Comparison of ENCODE assay signal across 28 cellular contexts in the genomic region with DNA sequence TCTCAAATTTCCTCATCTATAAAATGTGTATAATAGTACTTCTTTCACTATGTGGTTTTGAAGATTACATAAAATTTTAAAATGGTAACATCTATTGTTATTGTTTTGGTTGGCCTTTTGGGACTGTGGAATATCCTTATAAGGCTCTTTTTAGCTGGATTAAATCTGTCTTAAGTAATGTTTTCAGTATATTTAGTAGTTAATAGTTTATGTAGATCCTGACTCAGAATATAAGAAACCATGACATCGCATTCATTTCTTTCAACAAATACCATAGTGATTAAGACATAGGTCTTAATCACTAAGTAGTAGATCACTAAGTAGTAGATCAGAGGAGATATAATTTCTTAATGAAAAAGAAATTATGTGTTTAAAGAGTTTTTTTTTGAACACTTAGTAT.
"Had no signal": no experiment of that assay in that cellular context is flagged by ENCODE, and none has a peak within 500 bp of the region (broad histone marks: within the 10 kb centered on the region; RNA-seq: fewer than 3 reads in every experiment).

No MANE protein-coding gene starts in this region.

- DNase-seq: activated B cell treated with CpG ODN at 0.5 μM for 24 hours; activated CD4-positive, alpha-beta T cell treated with anti-CD3 and anti-CD28 coated beads for 36 hours; activated CD4-positive, alpha-beta T cell treated with anti-CD3 and anti-CD28 coated beads, Interleukin-2, amount 50 U/mL, for 4 hours; activated CD8-positive, alpha-beta memory T cell treated with anti-CD3 and anti-CD28 coated beads for 24 hours; activated CD8-positive, alpha-beta memory T cell treated with anti-CD3 and anti-CD28 coated beads, Interleukin-2, amount 50 U/mL, for 4 hours; activated naive CD8-positive, alpha-beta T cell treated with anti-CD3 and anti-CD28 coated beads, Interleukin-2, amount 10 ng/mL, durations not matched to agents 7 days and 5 days; activated T-cell treated with anti-CD3 and anti-CD28 coated beads, Interleukin-2, amount 50 U/mL, for 24 hours; amniotic stem cell; cerebellar nuclear complex; foreskin melanocyte; glutamatergic neuron; left ventricle myocardium superior; mammary epithelial cell; midbrain; natural killer cell; ovary; stimulated activated CD4-positive, alpha-beta T cell treated with anti-CD3 and anti-CD28 coated beads, Interleukin-4, amount 100 ng/mL, for 4 hours; stomach; T1000; trophoblast cell; uterus had no signal

- H3K79me2 ChIP-seq: hepatocyte had no signal

- H3K27ac ChIP-seq: coronary artery, epithelial cell of prostate, hepatocyte, ovary, prostate gland, right atrium auricular region, stomach, suprapubic skin, uterus had no signal

- H3K4me2 ChIP-seq: hepatocyte had no signal

- H3K4me3 ChIP-seq: coronary artery, hepatocyte, ovary, prostate gland, right atrium auricular region, stomach, suprapubic skin, uterus had no signal

- H3K27me3 ChIP-seq: hepatocyte, ovary, right atrium auricular region, stomach, suprapubic skin, uterus had no signal

- H3K9me3 ChIP-seq: ovary, prostate gland, right atrium auricular region, stomach, suprapubic skin, uterus had no signal

- H3K36me3 ChIP-seq: ovary, prostate gland, uterus had no signal

- ATAC-seq: activated CD4-positive, alpha-beta T cell treated with anti-CD3 and anti-CD28 coated beads for 36 hours; activated T-helper 17 cell treated with anti-CD3 and anti-CD28 coated beads, Interleukin-2, amount 50 U/mL, for 72 hours; left ventricle myocardium superior; natural killer cell had no signal

- H3K4me1 ChIP-seq: prostate gland, right atrium auricular region, stomach, suprapubic skin, uterus had no signal

- H2AFZ ChIP-seq: hepatocyte had no signal
